Comparison of ENCODE assay signal across 8 cellular contexts in genomic region chr1:32742956-32743355, GRCh38. TPM values are rescaled to one million over a fixed set of nuclear protein-coding genes. Genes with fewer than 3 reads are reported as not detected.
DNase-seq lines count a peak whose midpoint lies in the region; ATAC-seq, FAIRE-seq and TF ChIP-seq lines count a peak whose summit lies in the region.

No MANE protein-coding gene starts in this region.

- H3K36me3 Mint-ChIP-seq in activated T-cell treated with anti-CD3 and anti-CD28 coated beads, Interleukin-2, amount 50 U/mL, for 72 hours (ENCODE audit: insufficient read depth in 2 of 2): no peaks in the 10 kb centered on the region
- H3K36me3 Mint-ChIP-seq in MCF 10A (ENCODE audit: insufficient read depth, unreplicated experiment) (peaks cover 7% of the 10 kb centered on the region), memory B cell (no peaks in the 10 kb centered on the region), type B pancreatic cell (peaks cover 4% of the 10 kb centered on the region)

- DNase-seq in activated T-cell treated with anti-CD3 and anti-CD28 coated beads, Interleukin-2, amount 50 U/mL, for 72 hours: no peak
- DNase-seq in activated T-cell treated with anti-CD3 and anti-CD28 coated beads, Interleukin-2, amount 50 U/mL, for 48 hours: no peak
- DNase-seq in MCF 10A (ENCODE audit: unreplicated experiment) (no peak), memory B cell (ENCODE audit: low spot score in 2 of 2) (no peak), type B pancreatic cell (ENCODE audit: extremely low spot score, unreplicated experiment) (no peak), ureter (ENCODE audit: low spot score) (no peak), urothelium cell line (ENCODE audit: low spot score) (no peak)

- no peak for ATAC-seq in activated T-cell treated with anti-CD3 and anti-CD28 coated beads, Interleukin-2, amount 50 U/mL, for 72 hours (replicated peaks in 1 of 2)
- ATAC-seq in memory B cell (ENCODE audit: low read depth) (no peak), HG03280 (IDR thresholded peaks at IDR 0.05; ENCODE audit: unreplicated experiment) (no peak)

- no TSS peak for BruUV-seq in MCF 10A (replicated peaks; lab: Mats Ljungman, UMichigan)

- no peaks in the 10 kb centered on the region for H3K4me1 Mint-ChIP-seq in activated T-cell treated with anti-CD3 and anti-CD28 coated beads, Interleukin-2, amount 50 U/mL, for 72 hours (ENCODE audit: low read depth)
- peaks cover 27% of the 10 kb centered on the region for H3K4me1 Mint-ChIP-seq in MCF 10A (ENCODE audit: insufficient read depth, unreplicated experiment)
- no peaks in the 10 kb centered on the region for H3K4me1 Mint-ChIP-seq in memory B cell
- peaks cover 24% of the 10 kb centered on the region for H3K4me1 Mint-ChIP-seq in type B pancreatic cell (ENCODE audit: unreplicated experiment)

- peaks cover 22% of the 10 kb centered on the region for H3K27me3 Mint-ChIP-seq in activated T-cell treated with anti-CD3 and anti-CD28 coated beads, Interleukin-2, amount 50 U/mL, for 72 hours (ENCODE audit: low read depth)
- H3K27me3 Mint-ChIP-seq in MCF 10A (ENCODE audit: insufficient read depth, unreplicated experiment) (no peaks in the 10 kb centered on the region), memory B cell (peaks cover 20% of the 10 kb centered on the region), type B pancreatic cell (no peaks in the 10 kb centered on the region)

- FAIRE-seq in urothelium cell line (lab: Jason Lieb, UNC): no peak

- H3K4me3 Mint-ChIP-seq in activated T-cell treated with anti-CD3 and anti-CD28 coated beads, Interleukin-2, amount 50 U/mL, for 72 hours: peak overlapping the region; percentile 55 to 77
- H3K4me3 Mint-ChIP-seq in MCF 10A (ENCODE audit: unreplicated experiment): peak overlapping the region; percentile 75
- H3K4me3 Mint-ChIP-seq in memory B cell: peak overlapping the region; percentile 78
- peak overlapping the region; percentile 88 for H3K4me3 Mint-ChIP-seq in type B pancreatic cell

- H3K27ac Mint-ChIP-seq in activated T-cell treated with anti-CD3 and anti-CD28 coated beads, Interleukin-2, amount 50 U/mL, for 72 hours: no peak overlapping the region
- H3K27ac Mint-ChIP-seq in MCF 10A (ENCODE audit: low read depth, unreplicated experiment) (peak overlapping the region; percentile 51), memory B cell (no peak overlapping the region), type B pancreatic cell (peak overlapping the region; percentile 82)

- TF ChIP-seq CTCF in MCF 10A (IDR thresholded peaks at IDR 0.05; ENCODE audit: unreplicated experiment): no peak
- no peak for TF ChIP-seq CTCF in type B pancreatic cell (conservative IDR thresholded peaks at IDR 0.05)

- CTCF ChIA-PET in MCF 10A (lab: Yijun Ruan, JAX): interaction anchor here (0.7 to 2.2 kb wide), 10 partner anchors 14 to 1199 kb away, joined by 3 to 14 read pairs (median 3); no protein-coding TSS in a partner anchor

- POLR2A ChIA-PET in MCF 10A (lab: Yijun Ruan, JAX): interaction anchor here (0.6 to 4.3 kb wide), 15 partner anchors 11 to 273 kb away, joined by 3 to 53 read pairs (median 4); partner anchors contain the start of genes S100PBP and YARS1

- H3K9me3 Mint-ChIP-seq in activated T-cell treated with anti-CD3 and anti-CD28 coated beads, Interleukin-2, amount 50 U/mL, for 72 hours: no peaks in the 10 kb centered on the region
- H3K9me3 Mint-ChIP-seq in MCF 10A (ENCODE audit: unreplicated experiment) (no peaks in the 10 kb centered on the region), memory B cell (no peaks in the 10 kb centered on the region), type B pancreatic cell (no peaks in the 10 kb centered on the region)

- intact Hi-C loops in MCF 10A (cut with micrococcal nuclease): no loop called here

RNA-seq across cellular contexts. Expression of gene SYNC, which starts 40.4 kb away (rescaled TPM):
- total RNA-seq in activated T-cell treated with anti-CD3 and anti-CD28 coated beads, Interleukin-2, amount 50 U/mL, for 72 hours: not detected
- total RNA-seq in MCF 10A (2022) (1.1 and 1.9 TPM in 2 replicates), type B pancreatic cell (ENCODE audit: low replicate concordance) (1.2 and 1.3 TPM in 2 replicates), ureter (6.4 TPM)

Comparison
In these comparisons a context has a peak if more than half of its experiments do, and no peak if none do; other contexts are left out.
1. H3K27ac Mint-ChIP-seq: peak in MCF 10A (single experiment) and type B pancreatic cell (single experiment); none in activated T-cell treated with anti-CD3 and anti-CD28 coated beads, Interleukin-2, amount 50 U/mL, for 72 hours (single experiment) and memory B cell (single experiment).
2. Peak in every context shown above with its lines, with median percentiles within 50 percentile points of each other: H3K4me3 Mint-ChIP-seq.